7 cellular contexts compared by ENCODE assay signal in the genomic region with DNA sequence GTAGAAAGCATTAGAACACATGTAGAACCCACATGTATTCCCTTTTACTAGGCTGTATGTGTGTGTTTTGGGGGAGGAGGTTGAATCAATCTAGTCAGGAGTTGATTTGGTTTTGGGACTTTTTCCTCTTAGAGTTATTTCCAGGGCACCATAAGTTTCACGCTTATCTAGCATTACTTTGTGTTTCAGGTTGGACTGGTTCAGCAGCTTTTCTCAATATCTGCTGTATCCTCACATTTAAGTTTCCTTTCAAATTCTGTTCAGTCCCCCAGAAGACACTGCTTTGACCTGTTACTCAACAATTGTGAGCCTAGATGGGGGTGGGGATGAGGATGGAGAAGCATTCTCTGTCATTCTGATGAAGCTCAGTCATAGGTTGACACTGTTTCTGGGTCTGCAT. TPM values are rescaled to one million over a fixed set of nuclear protein-coding genes. Genes with fewer than 3 reads are reported as not detected.
"Had no signal": no experiment of that assay in that cellular context is flagged by ENCODE, and none has a peak within 500 bp of the region (broad histone marks: within the 10 kb centered on the region; RNA-seq: fewer than 3 reads in every experiment).

No MANE protein-coding gene starts in this region.

RNA-seq across cellular contexts. Expression of gene TRIM43B, which starts 7.5 kb away (rescaled TPM):
- total RNA-seq: activated CD4-positive, alpha-beta memory T cell treated with anti-CD3 and anti-CD28 coated beads, Interleukin-2, amount 10 ng/mL, durations not matched to agents 7 days and 5 days; activated CD8-positive, alpha-beta memory T cell treated with anti-CD3 and anti-CD28 coated beads, Interleukin-2, amount 10 ng/mL, durations not matched to agents 7 days and 5 days; cardiac muscle cell; RPMI7951; SJCRH30; T-helper 1 cell treated with Interleukin-12 subunit alpha and Interleukin-12 subunit beta and Interleukin-4 antibody, amounts not matched to agents 30 ng/mL and 1 ng/mL, for 36 hours; T-helper 2 cell treated with Interferon-gamma antibody and Interleukin-4, amounts not matched to agents 100 ng/mL and 5 ng/mL, for 36 hours had no signal
- polyA plus RNA-seq: cardiac muscle cell had no signal
